In the genomic region with DNA sequence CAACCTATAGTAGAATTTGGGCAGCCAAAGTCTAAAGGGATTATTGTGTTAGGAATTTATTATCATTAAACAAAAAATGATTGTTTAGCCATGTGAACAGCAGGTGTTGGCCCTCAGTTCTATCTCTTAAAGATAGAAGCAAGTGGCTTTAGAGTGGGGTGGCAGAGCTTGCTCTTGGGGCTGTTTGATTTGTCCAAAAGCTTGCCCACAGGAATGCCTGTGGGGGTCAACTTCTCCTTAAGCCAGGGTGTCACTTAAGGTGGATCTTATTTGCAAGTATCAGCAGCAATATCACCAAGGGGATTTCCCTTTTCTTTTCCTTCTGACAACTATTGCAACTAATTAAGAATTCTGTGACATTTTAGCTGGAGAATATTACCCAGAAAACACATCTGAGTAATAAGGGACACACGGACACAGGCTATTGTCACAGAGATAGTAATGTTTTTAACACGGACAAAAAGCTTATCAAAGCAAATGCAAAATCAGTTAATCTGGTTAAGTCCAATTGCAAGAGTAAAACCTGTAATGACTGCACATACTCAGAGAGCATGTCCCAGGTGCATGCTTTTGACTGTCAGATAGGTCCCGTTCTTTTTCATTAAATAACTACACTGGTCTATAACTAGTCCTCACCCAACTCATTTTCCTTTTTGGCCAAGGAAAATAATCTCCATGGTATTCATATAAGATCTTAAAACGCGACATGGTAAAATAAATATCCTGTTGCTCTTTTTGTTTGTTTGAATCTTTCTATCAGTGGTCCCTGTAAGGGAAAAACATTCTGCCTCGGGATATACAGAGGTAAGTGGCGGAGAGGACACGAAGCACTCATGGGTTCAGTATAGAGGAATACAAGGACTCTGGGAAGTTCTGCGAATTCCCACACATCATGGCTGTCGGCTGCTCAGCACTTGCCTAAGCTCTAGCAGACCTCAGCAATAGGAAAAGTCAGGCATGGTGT, we compare ENCODE assay signal across 27 cellular contexts.
DNase-seq lines count a peak whose midpoint lies in the region; ATAC-seq, FAIRE-seq and TF ChIP-seq lines count a peak whose summit lies in the region.
"Had no signal": no experiment of that assay in that cellular context is flagged by ENCODE, and none has a peak within 500 bp of the region (broad histone marks: within the 10 kb centered on the region; RNA-seq: fewer than 3 reads in every experiment).

No MANE protein-coding gene starts in this region.

- H2AK9ac ChIP-seq in IMR-90 (replicated peaks; ENCODE audit: low read depth, low read length, poor library complexity), result no peak overlapping the region

- intact Hi-C loops in IMR-90 (cut with micrococcal nuclease), result no loop called here

- H3K14ac ChIP-seq in IMR-90 (replicated peaks; ENCODE audit: low read depth, low read length), result no peak overlapping the region

- H2BK15ac ChIP-seq in IMR-90 (ENCODE audit: low read depth, low read length), result 0 out of 3 replicates have a peak overlapping the region, but pooled peaks have one; percentile 81

- H2AFZ ChIP-seq in IMR-90 (replicated peaks; ENCODE audit: low read length, poor library complexity), result peak overlapping the region; percentile 12
- H2AFZ ChIP-seq: PC-9 had no signal

- in situ Hi-C loops in IMR-90 (cut with MboI; ENCODE audit: low sequenced_read_pairs), result no loop called here

- TF ChIP-seq RAD21 in IMR-90 (IDR thresholded peaks at IDR 0.05; ENCODE audit: low read length), result no peak

- no peak overlapping the region for H2BK120ac ChIP-seq in IMR-90 (ENCODE audit: low read depth, low read length)

- DNase-seq in activated naive CD4-positive, alpha-beta T cell treated with anti-CD3 and anti-CD28 coated beads, Interleukin-2, amount 50 U/mL, for 72 hours (ENCODE audit: low spot score in 2 of 2), result no peak
- no peak for DNase-seq in activated naive CD4-positive, alpha-beta T cell treated with anti-CD3 and anti-CD28 coated beads, Interleukin-2, amount 50 U/mL, for 16 hours
- no peak for DNase-seq in IMR-90
- no peak for DNase-seq in urothelium cell line (ENCODE audit: low spot score)
- DNase-seq in OCI-M1 (lab: John Stamatoyannopoulos, UW), result no peak
- DNase-seq: ACHN; activated CD4-positive, CD25-positive, alpha-beta regulatory T cell; activated CD8-positive, alpha-beta memory T cell treated with anti-CD3 and anti-CD28 coated beads for 24 hours; colonic mucosa; COR-L47; DMS79 treated with DMSO at 0.1 percent for 48 hours; glutamatergic neuron; Karpas-422; NCI-H1092 treated with DMSO at 0.1 percent for 48 hours; NCI-H2029 treated with DMSO at 0.1 percent for 48 hours; NCI-H345; PC-9; SHP77; T1000; trophoblast cell had no signal

- no peak overlapping the region for H3K23ac ChIP-seq in IMR-90 (ENCODE audit: low read depth, low read length)

- CTCF ChIA-PET in IMR-90 (lab: Yijun Ruan, JAX), result no interaction called here

- H3K4me3 ChIP-seq in IMR-90 (ENCODE audit: insufficient read depth, low read depth, low read length) (no peak overlapping the region), gastroesophageal sphincter (no peak overlapping the region), stomach smooth muscle (ENCODE audit: low read length in 2 of 2) (no peak overlapping the region)
- H3K4me3 ChIP-seq: BLaER1, colonic mucosa, PC-9 had no signal

- BruUV-seq in IMR-90 (replicated peaks; lab: Mats Ljungman, UMichigan), result no TSS peak

- FAIRE-seq in urothelium cell line (lab: Jason Lieb, UNC), result no peak
- FAIRE-seq: GM19239, HTR-8/SVneo had no signal

- H3K79me1 ChIP-seq in IMR-90 (ENCODE audit: low read depth in 1 of 2, low read length in 2 of 2), result no peaks in the 10 kb centered on the region

- dilution Hi-C loops in IMR-90 (cut with HindIII; ENCODE audit: low sequenced_read_pairs, unreplicated experiment), result no loop called here

- H3K27me3 ChIP-seq in IMR-90 (ENCODE audit: control insufficient read depth, insufficient read depth, low read length) (no peaks in the 10 kb centered on the region), gastroesophageal sphincter (no peaks in the 10 kb centered on the region), stomach smooth muscle (ENCODE audit: control insufficient read depth in 1 of 2, insufficient read depth in 2 of 2, low read length in 2 of 2) (no peaks in the 10 kb centered on the region)
- H3K27me3 ChIP-seq: BLaER1, colonic mucosa had no signal

- H3K27ac ChIP-seq in IMR-90 (ENCODE audit: insufficient read depth, low read length), result no peak overlapping the region
- H3K27ac ChIP-seq in gastroesophageal sphincter, result peak overlapping the region in 3 of 4 donors; percentile 6 to 50 (median 49)
- H3K27ac ChIP-seq in stomach smooth muscle (ENCODE audit: low read length), result peak overlapping the region; percentile 37
- H3K27ac ChIP-seq: BLaER1, colonic mucosa, PC-9 had no signal

- peaks cover 27% of the 10 kb centered on the region for H3K4me1 ChIP-seq in IMR-90 (ENCODE audit: control insufficient read depth, insufficient read depth, low read length)
- peaks cover 0 to 33% (median 12%) of the 10 kb centered on the region in 3 donors for H3K4me1 ChIP-seq in gastroesophageal sphincter
- H3K4me1 ChIP-seq in stomach smooth muscle (ENCODE audit: control insufficient read depth, insufficient read depth, low read length), result peaks cover 9% of the 10 kb centered on the region
- H3K4me1 ChIP-seq: colonic mucosa had no signal

- peaks cover 0 to 10% of the 10 kb centered on the region in 2 donors for H3K9me3 Mint-ChIP-seq in activated naive CD4-positive, alpha-beta T cell treated with anti-CD3 and anti-CD28 coated beads, Interleukin-2, amount 50 U/mL, for 72 hours

- peak; percentile 50 to 81 for ATAC-seq in activated naive CD4-positive, alpha-beta T cell treated with anti-CD3 and anti-CD28 coated beads, Interleukin-2, amount 50 U/mL, for 72 hours
- ATAC-seq in IMR-90 (ENCODE audit: low read depth) (no peak), gastroesophageal sphincter (no peak), GM18873 (IDR thresholded peaks at IDR 0.05; ENCODE audit: low FRiP score, unreplicated experiment) (no peak)
- ATAC-seq: left lobe of liver had no signal

- H3K27ac Mint-ChIP-seq in activated naive CD4-positive, alpha-beta T cell treated with anti-CD3 and anti-CD28 coated beads, Interleukin-2, amount 50 U/mL, for 72 hours, result peak overlapping the region in 1 of 2 donors; percentile 5

- no peak overlapping the region for H3K9ac ChIP-seq in IMR-90 (ENCODE audit: low read depth, low read length)
- H3K9ac ChIP-seq in stomach smooth muscle (ENCODE audit: low read length in 2 of 2), result no peak overlapping the region
- H3K9ac ChIP-seq: BLaER1 had no signal

- H2BK20ac ChIP-seq in IMR-90 (ENCODE audit: low read depth, low read length), result no peak overlapping the region; the same call in 1 of the 2 replicates

- H3K9me1 ChIP-seq in IMR-90 (ENCODE audit: insufficient read depth, low read length), result peaks cover 21% of the 10 kb centered on the region

- no peaks in the 10 kb centered on the region for H4K20me1 ChIP-seq in IMR-90 (ENCODE audit: insufficient read depth, low read length)
- H4K20me1 ChIP-seq: BLaER1 had no signal

- WGBS in IMR-90 (ENCODE audit: extremely low coverage in 2 of 2, insufficient read length in 1 of 2), 2 experiments, result 90% methylated on average over 2 of the region's 10 CpGs; no CpG with 5 or more reads in 1 of the 2 experiments
- WGBS in gastroesophageal sphincter (ENCODE audit: low coverage in 1 of 2), 2 donors, result 90 to 92% methylated on average over 10 of the region's 10 CpGs

- peaks cover 0 to 28% of the 10 kb centered on the region in 2 donors for H3K36me3 Mint-ChIP-seq in activated naive CD4-positive, alpha-beta T cell treated with anti-CD3 and anti-CD28 coated beads, Interleukin-2, amount 50 U/mL, for 72 hours

- H4K91ac ChIP-seq in IMR-90 (ENCODE audit: insufficient read depth, low read depth, low read length), result no peak overlapping the region

- H3K56ac ChIP-seq in IMR-90 (ENCODE audit: extremely low read depth, insufficient read depth, low read length), result no peak overlapping the region

- H3K36me3 ChIP-seq in IMR-90 (ENCODE audit: control insufficient read depth, insufficient read depth, low read length) (no peaks in the 10 kb centered on the region), gastroesophageal sphincter (no peaks in the 10 kb centered on the region), stomach smooth muscle (ENCODE audit: control insufficient read depth in 2 of 2, insufficient read depth in 2 of 2, low read length in 2 of 2) (no peaks in the 10 kb centered on the region)
- H3K36me3 ChIP-seq: BLaER1, colonic mucosa had no signal

- no peak overlapping the region for H4K8ac ChIP-seq in IMR-90 (ENCODE audit: low read depth in 2 of 2, low read length in 2 of 2)

- H3K4ac ChIP-seq in IMR-90 (ENCODE audit: low read depth, low read length), result no peak overlapping the region

- TF ChIP-seq EP300 in gastroesophageal sphincter (IDR thresholded peaks at IDR 0.05), result no peak

- no peak overlapping the region for H3K4me2 ChIP-seq in IMR-90 (ENCODE audit: low read depth, low read length)
- H3K4me2 ChIP-seq: BLaER1, PC-9 had no signal

- TF ChIP-seq POLR2A in IMR-90 (IDR thresholded peaks at IDR 0.05; ENCODE audit: low read depth, low read length) (no peak), gastroesophageal sphincter (IDR thresholded peaks at IDR 0.05) (no peak)

- TF ChIP-seq CTCF in IMR-90 (conservative IDR thresholded peaks at IDR 0.05; ENCODE audit: low read depth, low read length) (no peak), gastroesophageal sphincter (IDR thresholded peaks at IDR 0.05) (no peak)

- no peak overlapping the region for H2AK5ac ChIP-seq in IMR-90 (ENCODE audit: low read depth, low read length)

- H2BK5ac ChIP-seq in IMR-90 (ENCODE audit: low read depth, low read length, poor library complexity, severe bottlenecking), result no peak overlapping the region

- H3K9me3 ChIP-seq in IMR-90 (ENCODE audit: control insufficient read depth, insufficient read depth, low read length), result no peaks in the 10 kb centered on the region
- no peaks in the 10 kb centered on the region for H3K9me3 ChIP-seq in gastroesophageal sphincter
- no peaks in the 10 kb centered on the region for H3K9me3 ChIP-seq in stomach smooth muscle (ENCODE audit: control insufficient read depth in 2 of 2, low read length in 2 of 2)
- H3K9me3 ChIP-seq: BLaER1, colonic mucosa had no signal

- H3K18ac ChIP-seq in IMR-90 (ENCODE audit: low read depth, low read length), result no peak overlapping the region

- no peak overlapping the region; the same call in 1 of the 2 replicates for H4K5ac ChIP-seq in IMR-90 (ENCODE audit: low read depth, low read length)

- POLR2A ChIA-PET in IMR-90 (lab: Charles Lee; ENCODE audit: unreplicated experiment), result no interaction called here

TF ChIP-seq in IMR-90, 13 proteins besides CTCF, POLR2A, EP300 and RAD21 (continues in another document):
- TF ChIP-seq MXI1 (IDR thresholded peaks at IDR 0.05; ENCODE audit: borderline replicate concordance, low read depth, low read length), result no peak
- TF ChIP-seq, protein P1, sequence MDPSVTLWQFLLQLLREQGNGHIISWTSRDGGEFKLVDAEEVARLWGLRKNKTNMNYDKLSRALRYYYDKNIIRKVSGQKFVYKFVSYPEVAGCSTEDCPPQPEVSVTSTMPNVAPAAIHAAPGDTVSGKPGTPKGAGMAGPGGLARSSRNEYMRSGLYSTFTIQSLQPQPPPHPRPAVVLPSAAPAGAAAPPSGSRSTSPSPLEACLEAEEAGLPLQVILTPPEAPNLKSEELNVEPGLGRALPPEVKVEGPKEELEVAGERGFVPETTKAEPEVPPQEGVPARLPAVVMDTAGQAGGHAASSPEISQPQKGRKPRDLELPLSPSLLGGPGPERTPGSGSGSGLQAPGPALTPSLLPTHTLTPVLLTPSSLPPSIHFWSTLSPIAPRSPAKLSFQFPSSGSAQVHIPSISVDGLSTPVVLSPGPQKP (IDR thresholded peaks at IDR 0.05; ENCODE audit: borderline replicate concordance, low read depth, low read length), result no peak

Comparison
In these comparisons a context has a peak if more than half of its experiments do, and no peak if none do; other contexts are left out.
1. ATAC-seq: peak in activated naive CD4-positive, alpha-beta T cell treated with anti-CD3 and anti-CD28 coated beads, Interleukin-2, amount 50 U/mL, for 72 hours (2 of 2); none in IMR-90 (single experiment), gastroesophageal sphincter (single experiment) and GM18873 (single experiment).